8 cellular contexts compared by ENCODE assay signal in the genomic region with DNA sequence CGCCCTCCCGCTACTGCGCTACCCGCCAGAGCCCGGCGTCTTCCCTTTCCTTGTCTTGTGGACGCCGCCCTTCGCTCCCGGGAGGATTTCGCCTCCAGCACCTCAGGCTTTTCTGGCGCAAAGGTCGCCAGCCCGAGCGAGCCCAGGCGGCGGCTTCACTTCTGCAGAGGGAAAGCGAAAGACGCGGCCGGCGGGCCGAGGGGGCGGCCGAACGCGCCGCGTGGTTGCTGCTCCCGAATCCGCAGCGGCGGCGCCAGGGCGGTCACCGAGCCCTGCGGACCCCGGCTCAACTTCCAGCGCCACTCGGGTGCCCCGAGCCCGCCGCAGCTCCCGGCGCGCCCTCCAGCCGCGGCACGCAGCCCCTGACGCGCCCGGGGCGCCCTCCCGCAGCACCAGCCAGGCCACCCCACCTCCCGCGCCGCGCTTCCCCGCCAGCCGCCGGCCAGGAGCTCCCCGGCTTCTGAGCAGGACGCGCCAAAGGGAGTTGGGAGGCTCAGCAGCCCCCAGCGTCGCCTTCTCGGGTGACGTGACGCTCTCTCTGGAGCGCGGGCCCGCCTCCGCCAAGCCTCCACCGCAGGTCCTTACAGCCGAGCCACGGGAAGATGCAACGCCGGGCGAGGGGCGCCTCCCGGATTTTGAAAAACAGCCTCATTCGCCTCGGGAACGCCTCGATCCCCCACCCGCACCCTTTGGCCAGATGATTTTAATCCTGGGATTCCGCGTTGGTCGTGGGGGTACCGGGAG.
A peak's percentile ranks its signal among the peaks of the same experiment; 100 is the strongest.
DNase-seq lines count a peak whose midpoint lies in the region; ATAC-seq and TF ChIP-seq lines count a peak whose summit lies in the region.

No MANE protein-coding gene starts in this region.

- peaks cover 3% of the 10 kb centered on the region for H3K4me1 Mint-ChIP-seq in activated CD8-positive, alpha-beta T cell treated with anti-CD3 and anti-CD28 coated beads for 36 hours (ENCODE audit: low read depth)
- H3K4me1 Mint-ChIP-seq in nephron progenitor cell = peaks cover 21% of the 10 kb centered on the region
- no peaks in the 10 kb centered on the region for H3K4me1 Mint-ChIP-seq in Calu3 (ENCODE audit: low read depth, unreplicated experiment)

- peaks cover 31% of the 10 kb centered on the region for H3K27me3 Mint-ChIP-seq in activated CD8-positive, alpha-beta T cell treated with anti-CD3 and anti-CD28 coated beads for 36 hours
- H3K27me3 Mint-ChIP-seq in nephron progenitor cell (ENCODE audit: low read depth, poor library complexity) (peaks cover 11% of the 10 kb centered on the region), Calu3 (ENCODE audit: unreplicated experiment) (no peaks in the 10 kb centered on the region)

- no peak overlapping the region for H3K27ac Mint-ChIP-seq in activated CD8-positive, alpha-beta T cell treated with anti-CD3 and anti-CD28 coated beads for 36 hours
- H3K27ac Mint-ChIP-seq in nephron progenitor cell (no peak overlapping the region), Calu3 (ENCODE audit: unreplicated experiment) (no peak overlapping the region)

- H3K36me3 Mint-ChIP-seq in activated CD8-positive, alpha-beta T cell treated with anti-CD3 and anti-CD28 coated beads for 36 hours (ENCODE audit: low read depth) = no peaks in the 10 kb centered on the region
- no peaks in the 10 kb centered on the region for H3K36me3 Mint-ChIP-seq in nephron progenitor cell (ENCODE audit: low read depth)
- H3K36me3 Mint-ChIP-seq in Calu3 (ENCODE audit: insufficient read depth, unreplicated experiment) = no peaks in the 10 kb centered on the region

- no peak for TF ChIP-seq CTCF in AG04449 (IDR thresholded peaks at IDR 0.05; ENCODE audit: insufficient read depth, low read length, missing control alignments)
- TF ChIP-seq CTCF in activated CD8-positive, alpha-beta T cell treated with anti-CD3 and anti-CD28 coated beads for 36 hours (IDR thresholded peaks at IDR 0.05) = no peak
- no peak for TF ChIP-seq CTCF in nephron progenitor cell (IDR thresholded peaks at IDR 0.05)
- TF ChIP-seq CTCF in Calu3 (IDR thresholded peaks at IDR 0.05; ENCODE audit: unreplicated experiment) = no peak

- ATAC-seq in GM19395 (IDR thresholded peaks at IDR 0.05; ENCODE audit: unreplicated experiment) (peak; percentile 47), GM19463 (IDR thresholded peaks at IDR 0.05; ENCODE audit: unreplicated experiment) (no peak)
- peak; percentile 33 for ATAC-seq in activated CD8-positive, alpha-beta T cell treated with anti-CD3 and anti-CD28 coated beads for 36 hours

- H3K9me3 Mint-ChIP-seq in activated CD8-positive, alpha-beta T cell treated with anti-CD3 and anti-CD28 coated beads for 36 hours = no peaks in the 10 kb centered on the region
- H3K9me3 Mint-ChIP-seq in nephron progenitor cell (no peaks in the 10 kb centered on the region), Calu3 (ENCODE audit: low read depth, unreplicated experiment) (peaks cover 3% of the 10 kb centered on the region)

- peak overlapping the region; percentile 62 for H3K4me3 Mint-ChIP-seq in activated CD8-positive, alpha-beta T cell treated with anti-CD3 and anti-CD28 coated beads for 36 hours
- H3K4me3 Mint-ChIP-seq in nephron progenitor cell (peak overlapping the region; percentile 93), Calu3 (ENCODE audit: low read depth, unreplicated experiment) (no peak overlapping the region)

- POLR2A ChIA-PET in AG04449 (lab: Yijun Ruan, JAX) = no interaction called here
- POLR2A ChIA-PET in activated CD8-positive, alpha-beta T cell treated with anti-CD3 and anti-CD28 coated beads for 36 hours (lab: Charles Lee) = no interaction called here

- BruUV-seq in Calu3 (replicated peaks; lab: Mats Ljungman, UMichigan) = no TSS peak

- CTCF ChIA-PET in AG04449 (lab: Yijun Ruan, JAX) (no interaction called here), Calu3 (lab: Charles Lee) (no interaction called here)
- CTCF ChIA-PET in activated CD8-positive, alpha-beta T cell treated with anti-CD3 and anti-CD28 coated beads for 36 hours (lab: Charles Lee) = no interaction called here

- DNase-seq in AG04449 (ENCODE audit: low read depth, low spot score) = no peak
- DNase-seq in activated CD8-positive, alpha-beta T cell treated with anti-CD3 and anti-CD28 coated beads for 36 hours = peak; percentile 12
- DNase-seq in foreskin melanocyte = peak; percentile 42
- DNase-seq in nephron progenitor cell = peak; percentile 66
- no peak for DNase-seq in NK-92 (lab: John Stamatoyannopoulos, UW; ENCODE audit: unreplicated experiment)
- no peak for DNase-seq in Calu3

- peak overlapping the region; percentile 55 for H3K4me3 ChIP-seq in AG04449 (ENCODE audit: low read depth, low read length)

- intact Hi-C loops in activated CD8-positive, alpha-beta T cell treated with anti-CD3 and anti-CD28 coated beads for 36 hours (cut with micrococcal nuclease) = no loop called here
- intact Hi-C loops in Calu3 (cut with micrococcal nuclease; ENCODE audit: unreplicated experiment) = no loop called here

Comparison
In these comparisons a context has a peak if more than half of its experiments do, and no peak if none do; other contexts are left out.
1. DNase-seq: peak in activated CD8-positive, alpha-beta T cell treated with anti-CD3 and anti-CD28 coated beads for 36 hours (single experiment), foreskin melanocyte (single experiment) and nephron progenitor cell (single experiment); none in AG04449 (single experiment), NK-92 (single experiment) and Calu3 (single experiment).